ENCODE assay signal across 10 cellular contexts in genomic region chr9:27535701-27536118, GRCh38. TPM values are rescaled to one million over a fixed set of nuclear protein-coding genes. Genes with fewer than 3 reads are reported as not detected.
DNase-seq lines count a peak whose midpoint lies in the region; ATAC-seq and TF ChIP-seq lines count a peak whose summit lies in the region.
"Had no signal": no experiment of that assay in that cellular context is flagged by ENCODE, and none has a peak within 500 bp of the region (broad histone marks: within the 10 kb centered on the region; RNA-seq: fewer than 3 reads in every experiment).

No MANE protein-coding gene starts in this region.

- peaks cover 12% of the 10 kb centered on the region for H3K4me1 Mint-ChIP-seq in glutamatergic neuron (ENCODE audit: low read depth, unreplicated experiment)

- H3K36me3 Mint-ChIP-seq in glutamatergic neuron (ENCODE audit: unreplicated experiment): no peaks in the 10 kb centered on the region

- peak; percentile 64 for ATAC-seq in HG03280 (IDR thresholded peaks at IDR 0.05; ENCODE audit: unreplicated experiment)
- no peak for ATAC-seq in GM21390 (IDR thresholded peaks at IDR 0.05; ENCODE audit: unreplicated experiment)

- H3K4me3 Mint-ChIP-seq in glutamatergic neuron (ENCODE audit: unreplicated experiment): no peak overlapping the region

- H3K9me3 Mint-ChIP-seq in glutamatergic neuron (ENCODE audit: unreplicated experiment): no peaks in the 10 kb centered on the region

- DNase-seq in NCI-H1694 treated with DMSO at 0.1 percent for 48 hours (lab: John Stamatoyannopoulos, UW) (peak; percentile 1), NCI-H1694 (lab: John Stamatoyannopoulos, UW) (no peak), cardiac fibroblast (ENCODE audit: low read depth in 2 of 2) (no peak), putamen (ENCODE audit: low spot score) (peak; percentile 78), glutamatergic neuron (no peak), dermis blood vessel endothelial cell (no peak)
- DNase-seq: PC-9 had no signal

- TF ChIP-seq CTCF in cardiac fibroblast (IDR thresholded peaks at IDR 0.05; ENCODE audit: low read depth, low read length) (peak; percentile 4), glutamatergic neuron (IDR thresholded peaks at IDR 0.05; ENCODE audit: partially characterized antibody, unreplicated experiment) (no peak)

- no peak overlapping the region for H3K4me3 ChIP-seq in cardiac fibroblast (replicated peaks in 1 of 2; ENCODE audit: low read depth in 2 of 2, low read length in 2 of 2)
- H3K4me3 ChIP-seq: PC-9 had no signal

- no peak overlapping the region for H3K27ac Mint-ChIP-seq in glutamatergic neuron (ENCODE audit: unreplicated experiment)

- no peaks in the 10 kb centered on the region for H3K27me3 Mint-ChIP-seq in glutamatergic neuron (ENCODE audit: unreplicated experiment)

RNA-seq across cellular contexts. Expression of gene MOB3B, which starts 6.1 kb away (rescaled TPM):
- total RNA-seq in glutamatergic neuron (ENCODE audit: unreplicated experiment) (1.8 TPM), dermis blood vessel endothelial cell (0.85 and 2.1 TPM in 2 replicates)

RNA-seq across cellular contexts. Expression of gene IFNK, which starts 11.6 kb away (rescaled TPM):
- total RNA-seq in glutamatergic neuron (ENCODE audit: unreplicated experiment): not detected
- not detected in 2 replicates for total RNA-seq in dermis blood vessel endothelial cell
- total RNA-seq: PC-9, skeletal muscle tissue had no signal

RNA-seq across cellular contexts. Expression of gene C9orf72, which starts 37.6 kb away (rescaled TPM):
- 53.9 TPM for total RNA-seq in glutamatergic neuron (ENCODE audit: unreplicated experiment)
- 8.6 and 10.9 TPM in 2 replicates for total RNA-seq in dermis blood vessel endothelial cell

Comparison
In these comparisons a context has a peak if more than half of its experiments do, and no peak if none do; other contexts are left out.
1. DNase-seq: peak in NCI-H1694 treated with DMSO at 0.1 percent for 48 hours (single experiment) and putamen (single experiment); none in NCI-H1694 (single experiment), cardiac fibroblast (0 of 2), glutamatergic neuron (single experiment) and dermis blood vessel endothelial cell (single experiment).